In genomic region chr18:79949571-79950439, GRCh38 we compare ENCODE assay signal across 8 cellular contexts.
A peak's percentile ranks its signal among the peaks of the same experiment; 100 is the strongest.
DNase-seq lines count a peak whose midpoint lies in the region; ATAC-seq and TF ChIP-seq lines count a peak whose summit lies in the region.

No MANE protein-coding gene starts in this region.

- no peak for ATAC-seq in GM18909 (IDR thresholded peaks at IDR 0.05; ENCODE audit: poor library complexity, unreplicated experiment)
- no peak for ATAC-seq in GM21367 (IDR thresholded peaks at IDR 0.05; ENCODE audit: unreplicated experiment)
- no peak for ATAC-seq in GM21786 (IDR thresholded peaks at IDR 0.05; ENCODE audit: unreplicated experiment)

- H3K27ac ChIP-seq in muscle layer of colon (ENCODE audit: low read depth, low read length), result peak overlapping the region; percentile 7

- DNase-seq in GM19238 (ENCODE audit: insufficient read length, low spot score), result peak; percentile 35
- peak; percentile 90 for DNase-seq in NOMO-1 treated with dmso at 0.1 percent for 144 hours (lab: John Stamatoyannopoulos, UW; ENCODE audit: unreplicated experiment)
- peak; percentile 26 for DNase-seq in choroid plexus epithelial cell (ENCODE audit: low read depth)
- no peak for DNase-seq in kidney glomerular epithelial cell (lab: John Stamatoyannopoulos, UW)

- H3K4me3 ChIP-seq in choroid plexus epithelial cell (ENCODE audit: low read depth, low read length), result peak overlapping the region; percentile 75
- peak overlapping the region in 1 of 2 donors; percentile 72 for H3K4me3 ChIP-seq in muscle layer of colon (ENCODE audit: low read depth in 1 of 2, low read length in 2 of 2)

- H3K9ac ChIP-seq in muscle layer of colon (ENCODE audit: low read length), result peak overlapping the region; percentile 36

- H3K27me3 ChIP-seq in muscle layer of colon (ENCODE audit: control insufficient read depth in 1 of 2, insufficient read depth in 2 of 2, low read length in 2 of 2), result no peaks in the 10 kb centered on the region

- peaks cover 28% of the 10 kb centered on the region for H3K4me1 ChIP-seq in muscle layer of colon (ENCODE audit: insufficient read depth, low read length)

- TF ChIP-seq CTCF in choroid plexus epithelial cell (conservative IDR thresholded peaks at IDR 0.05; ENCODE audit: low read depth, low read length), result no peak

- no peaks in the 10 kb centered on the region for H3K9me3 ChIP-seq in muscle layer of colon (ENCODE audit: low read length)

- H3K36me3 ChIP-seq in muscle layer of colon (ENCODE audit: insufficient read depth, low read length), result no peaks in the 10 kb centered on the region
